28 cellular contexts compared by ENCODE assay signal in the genomic region with DNA sequence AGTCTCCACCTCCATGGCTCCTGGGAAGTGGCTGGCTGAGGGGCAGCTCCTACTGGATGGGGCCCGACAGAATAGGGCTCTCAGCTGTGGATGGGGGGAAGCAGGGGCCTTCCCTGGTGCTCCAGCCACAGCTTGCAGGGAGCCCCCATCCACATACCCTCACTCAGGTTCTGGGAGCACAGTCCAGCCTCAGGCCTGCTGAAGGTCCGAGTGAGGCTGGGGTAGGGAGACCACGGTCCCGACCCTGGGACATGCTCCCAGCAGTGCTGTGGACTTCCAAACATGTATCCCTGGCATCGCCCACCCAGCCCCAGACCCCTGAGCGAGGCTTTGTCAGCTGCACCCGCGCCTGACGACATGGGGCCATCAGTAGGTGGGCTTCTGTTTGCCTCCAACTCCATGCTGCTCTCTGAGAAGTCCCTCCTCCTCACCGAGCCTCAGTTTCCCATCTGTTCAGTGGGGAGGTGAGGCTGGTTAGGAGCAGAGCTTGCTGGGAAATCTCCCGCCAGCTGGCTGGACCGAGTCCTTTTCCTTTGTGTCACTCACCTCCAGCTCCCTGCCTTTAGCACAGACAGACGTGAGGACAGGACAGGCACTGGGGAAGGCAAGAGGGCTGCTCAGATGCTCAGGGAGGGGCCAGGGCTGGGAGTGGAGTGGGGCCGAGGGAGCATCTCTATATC. TPM values are rescaled to one million over a fixed set of nuclear protein-coding genes. Genes with fewer than 3 reads are reported as not detected.
DNase-seq lines count a peak whose midpoint lies in the region; ATAC-seq and TF ChIP-seq lines count a peak whose summit lies in the region.
"Had no signal": no experiment of that assay in that cellular context is flagged by ENCODE, and none has a peak within 500 bp of the region (broad histone marks: within the 10 kb centered on the region; RNA-seq: fewer than 3 reads in every experiment).

No MANE protein-coding gene starts in this region.

- H3K9me3 ChIP-seq in left ventricle myocardium inferior (replicated peaks) (no peaks in the 10 kb centered on the region), tibial nerve (no peaks in the 10 kb centered on the region)
- no peaks in the 10 kb centered on the region for H3K9me3 ChIP-seq in naive thymus-derived CD4-positive, alpha-beta T cell (ENCODE audit: control insufficient read depth in 2 of 3, low read length in 3 of 3)
- H3K9me3 ChIP-seq: pancreas had no signal

- TF ChIP-seq CTCF in left ventricle myocardium inferior (IDR thresholded peaks at IDR 0.05; ENCODE audit: borderline replicate concordance) (no peak), brain (conservative IDR thresholded peaks at IDR 0.05) (no peak), tibial nerve (IDR thresholded peaks at IDR 0.05) (no peak), mesothelial cell of epicardium (IDR thresholded peaks at IDR 0.05; ENCODE audit: unreplicated experiment) (no peak)

- POLR2A ChIA-PET in naive thymus-derived CD4-positive, alpha-beta T cell (lab: Charles Lee) = interaction anchor here (1.1 kb wide), 1 partner anchor 31 kb away, joined by 3 read pairs; no protein-coding TSS in a partner anchor

- intact Hi-C loops in left ventricle myocardium inferior (cut with micrococcal nuclease) = no loop called here
- intact Hi-C loops in left ventricle myocardium superior (cut with micrococcal nuclease) = no loop called here
- intact Hi-C loops in naive thymus-derived CD4-positive, alpha-beta T cell (cut with micrococcal nuclease) = no loop called here

- CTCF ChIA-PET in naive thymus-derived CD4-positive, alpha-beta T cell (lab: Charles Lee) = interaction anchor here (1.3 to 2.6 kb wide), 2 partner anchors 9 to 34 kb away, joined by 3 to 19 read pairs; a partner anchor contains a TSS

- no peak for ATAC-seq in left ventricle myocardium superior
- peak; percentile 13 for ATAC-seq in naive thymus-derived CD4-positive, alpha-beta T cell
- ATAC-seq: foreskin keratinocyte; stimulated activated naive CD8-positive, alpha-beta T cell treated with anti-CD3 and anti-CD28 coated beads, Interleukin-15, amount 100 ng/mL, for 72 hours; T-cell had no signal

- H3K4me3 ChIP-seq in left ventricle myocardium inferior (no peak overlapping the region), tibial nerve (no peak overlapping the region)
- H3K4me3 ChIP-seq in naive thymus-derived CD4-positive, alpha-beta T cell (ENCODE audit: low read length) = no peak overlapping the region
- H3K4me3 ChIP-seq: pancreas, skin epidermis had no signal

- no peak for TF ChIP-seq POLR2A in tibial nerve (IDR thresholded peaks at IDR 0.05)

- H3K36me3 ChIP-seq in left ventricle myocardium inferior (peaks cover 41% of the 10 kb centered on the region), tibial nerve (peaks cover 0 to 44% (median 4%) of the 10 kb centered on the region in 3 donors)
- H3K36me3 ChIP-seq in naive thymus-derived CD4-positive, alpha-beta T cell (ENCODE audit: control insufficient read depth in 2 of 3, insufficient read depth in 3 of 3, low read length in 3 of 3) = peaks cover 0 to 23% (median 0%) of the 10 kb centered on the region in 3 experiments
- H3K36me3 ChIP-seq: brain microvascular endothelial cell had no signal

- peaks cover 8% of the 10 kb centered on the region for H3K27me3 Mint-ChIP-seq in brain
- peaks cover 0 to 5% (median 0%) of the 10 kb centered on the region in 5 donors for H3K27me3 Mint-ChIP-seq in naive thymus-derived CD4-positive, alpha-beta T cell
- H3K27me3 Mint-ChIP-seq in mesothelial cell of epicardium (ENCODE audit: low read depth) = peaks cover 17% of the 10 kb centered on the region
- H3K27me3 Mint-ChIP-seq: activated CD4-positive, alpha-beta memory T cell treated with anti-CD3 and anti-CD28 coated beads for 36 hours; activated naive CD4-positive, alpha-beta T cell treated with anti-CD3 and anti-CD28 coated beads, Interleukin-2, amount 50 U/mL, for 24 hours; naive thymus-derived CD8-positive, alpha-beta T cell; stimulated activated naive CD8-positive, alpha-beta T cell treated with anti-CD3 and anti-CD28 coated beads, Interleukin-15, amount 100 ng/mL, for 72 hours had no signal

- H3K9me3 Mint-ChIP-seq in brain = no peaks in the 10 kb centered on the region
- no peaks in the 10 kb centered on the region for H3K9me3 Mint-ChIP-seq in naive thymus-derived CD4-positive, alpha-beta T cell
- H3K9me3 Mint-ChIP-seq in mesothelial cell of epicardium = no peaks in the 10 kb centered on the region
- H3K9me3 Mint-ChIP-seq: activated CD4-positive, alpha-beta memory T cell treated with anti-CD3 and anti-CD28 coated beads for 36 hours; activated naive CD4-positive, alpha-beta T cell treated with anti-CD3 and anti-CD28 coated beads, Interleukin-2, amount 50 U/mL, for 24 hours; activated T-helper 1 cell treated with anti-CD3 and anti-CD28 coated beads, Interleukin-12 subunit alpha, Interleukin-12 subunit beta, Interleukin-2, Interleukin-4 antibody, amounts not matched to agents 30 ng/mL and 10 ng/mL and 1 ng/mL, durations not matched to agents 14 hours and 24 hours and 36 hours; naive thymus-derived CD8-positive, alpha-beta T cell; stimulated activated naive CD8-positive, alpha-beta T cell treated with anti-CD3 and anti-CD28 coated beads, Interleukin-15, amount 100 ng/mL, for 72 hours; T-cell had no signal

- H3K36me3 Mint-ChIP-seq in brain = peaks cover 21% of the 10 kb centered on the region
- no peaks in the 10 kb centered on the region for H3K36me3 Mint-ChIP-seq in naive thymus-derived CD4-positive, alpha-beta T cell
- H3K36me3 Mint-ChIP-seq in mesothelial cell of epicardium = peaks cover 2% of the 10 kb centered on the region
- H3K36me3 Mint-ChIP-seq: activated naive CD4-positive, alpha-beta T cell treated with anti-CD3 and anti-CD28 coated beads, Interleukin-2, amount 50 U/mL, for 24 hours; naive thymus-derived CD8-positive, alpha-beta T cell had no signal

- H3K27ac Mint-ChIP-seq in brain (peak overlapping the region in 3 of 5 experiments; percentile 8 to 99 (median 41)), mesothelial cell of epicardium (no peak overlapping the region)
- peak overlapping the region in 1 of 9 donors; percentile 59 for H3K27ac Mint-ChIP-seq in naive thymus-derived CD4-positive, alpha-beta T cell
- H3K27ac Mint-ChIP-seq: activated CD4-positive, alpha-beta memory T cell treated with anti-CD3 and anti-CD28 coated beads for 36 hours; activated naive CD4-positive, alpha-beta T cell treated with anti-CD3 and anti-CD28 coated beads, Interleukin-2, amount 50 U/mL, for 24 hours; activated T-helper 1 cell treated with anti-CD3 and anti-CD28 coated beads, Interleukin-12 subunit alpha, Interleukin-12 subunit beta, Interleukin-2, Interleukin-4 antibody, amounts not matched to agents 30 ng/mL and 10 ng/mL and 1 ng/mL, durations not matched to agents 14 hours and 24 hours and 36 hours; stimulated activated naive CD8-positive, alpha-beta T cell treated with anti-CD3 and anti-CD28 coated beads, Interleukin-15, amount 100 ng/mL, for 72 hours; T-cell had no signal

- DNase-seq in left ventricle myocardium inferior = no peak
- DNase-seq in left ventricle myocardium superior = no peak
- DNase-seq in naive thymus-derived CD4-positive, alpha-beta T cell = no peak
- no peak for DNase-seq in tibial nerve (ENCODE audit: low spot score in 2 of 2)
- DNase-seq in NCI-H1092 (lab: John Stamatoyannopoulos, UW) = no peak
- no peak for DNase-seq in HUDEP-2 (lab: John Stamatoyannopoulos, UW; ENCODE audit: unreplicated experiment in 76 of 76)
- DNase-seq in mesothelial cell of epicardium (ENCODE audit: low spot score in 2 of 2, unreplicated experiment in 2 of 2) = no peak
- DNase-seq: activated CD4-positive, alpha-beta memory T cell treated with anti-CD3 and anti-CD28 coated beads for 36 hours; AML-193; brain microvascular endothelial cell; DMS79; foreskin keratinocyte; GOT3; KBM-7; kidney; mesendoderm; NCI-H1694; NCI-H774; OCI-M1; SHP77 treated with DMSO at 0.1 percent for 48 hours; stimulated activated naive CD8-positive, alpha-beta T cell treated with anti-CD3 and anti-CD28 coated beads, Interleukin-15, amount 100 ng/mL, for 72 hours; T-cell had no signal

- no peaks in the 10 kb centered on the region for H3K27me3 ChIP-seq in left ventricle myocardium inferior (ENCODE audit: low read depth)
- no peaks in the 10 kb centered on the region for H3K27me3 ChIP-seq in naive thymus-derived CD4-positive, alpha-beta T cell (ENCODE audit: control insufficient read depth in 2 of 2, insufficient read depth in 2 of 2, low read length in 2 of 2)
- no peaks in the 10 kb centered on the region for H3K27me3 ChIP-seq in tibial nerve
- H3K27me3 ChIP-seq: brain microvascular endothelial cell, foreskin keratinocyte, pancreas had no signal

- no peak overlapping the region for H3K4me3 Mint-ChIP-seq in brain
- no peak overlapping the region for H3K4me3 Mint-ChIP-seq in naive thymus-derived CD4-positive, alpha-beta T cell
- no peak overlapping the region for H3K4me3 Mint-ChIP-seq in mesothelial cell of epicardium
- H3K4me3 Mint-ChIP-seq: activated CD4-positive, alpha-beta memory T cell treated with anti-CD3 and anti-CD28 coated beads for 36 hours; activated naive CD4-positive, alpha-beta T cell treated with anti-CD3 and anti-CD28 coated beads, Interleukin-2, amount 50 U/mL, for 24 hours; activated T-helper 1 cell treated with anti-CD3 and anti-CD28 coated beads, Interleukin-12 subunit alpha, Interleukin-12 subunit beta, Interleukin-2, Interleukin-4 antibody, amounts not matched to agents 30 ng/mL and 10 ng/mL and 1 ng/mL, durations not matched to agents 14 hours and 24 hours and 36 hours; naive thymus-derived CD8-positive, alpha-beta T cell; stimulated activated naive CD8-positive, alpha-beta T cell treated with anti-CD3 and anti-CD28 coated beads, Interleukin-15, amount 100 ng/mL, for 72 hours; T-cell had no signal

- no peak for TF ChIP-seq EP300 in tibial nerve (IDR thresholded peaks at IDR 0.05)

- 55 to 76% methylated on average over 14 of the region's 14 CpGs for WGBS in tibial nerve, 2 donors

- H3K4me1 ChIP-seq in left ventricle myocardium inferior (peaks cover 55% of the 10 kb centered on the region), tibial nerve (peaks cover 0 to 89% (median 38%) of the 10 kb centered on the region in 4 donors)
- no peaks in the 10 kb centered on the region for H3K4me1 ChIP-seq in naive thymus-derived CD4-positive, alpha-beta T cell (ENCODE audit: control insufficient read depth in 2 of 2, insufficient read depth in 2 of 2, low read length in 2 of 2)
- H3K4me1 ChIP-seq: foreskin keratinocyte had no signal

- H3K4me1 Mint-ChIP-seq in brain = peaks cover 42% of the 10 kb centered on the region
- no peaks in the 10 kb centered on the region for H3K4me1 Mint-ChIP-seq in naive thymus-derived CD4-positive, alpha-beta T cell
- H3K4me1 Mint-ChIP-seq in mesothelial cell of epicardium = no peaks in the 10 kb centered on the region
- H3K4me1 Mint-ChIP-seq: T-cell had no signal

- peak overlapping the region; percentile 81 for H3K27ac ChIP-seq in left ventricle myocardium inferior (replicated peaks)
- H3K27ac ChIP-seq in naive thymus-derived CD4-positive, alpha-beta T cell (ENCODE audit: low read depth, low read length) = no peak overlapping the region
- peak overlapping the region; percentile 82 to 99 (median 95) for H3K27ac ChIP-seq in tibial nerve
- H3K27ac ChIP-seq: brain microvascular endothelial cell, foreskin keratinocyte, pancreas had no signal

RNA-seq across cellular contexts. Expression of a gene that starts 9.1 kb away (rescaled TPM):
- total RNA-seq in left ventricle myocardium inferior (23.8 TPM), left ventricle myocardium superior (26.5 TPM), tibial nerve (10 to 100 TPM; 32.6 to 49.6 (median 37.5) TPM), mesothelial cell of epicardium (29.4 to 32.8 TPM (median 32.6 TPM) in 3 replicates)
- polyA plus RNA-seq in brain (ENCODE audit: insufficient read depth, low read depth, low replicate concordance) = 52.5 TPM
- total RNA-seq in naive thymus-derived CD4-positive, alpha-beta T cell = 10 to 100 TPM; 20.7 to 39.7 (median 34.3) TPM
- 10 to 100 TPM; 20.9 to 30.9 TPM for polyA plus RNA-seq in naive thymus-derived CD4-positive, alpha-beta T cell

RNA-seq across cellular contexts. Expression of a gene that starts 9.4 kb away (rescaled TPM):
- total RNA-seq in left ventricle myocardium inferior (55.5 TPM), left ventricle myocardium superior (58.9 TPM), tibial nerve (1,000 to 10,000 TPM in 1 of 4 donors, 100 to 1,000 TPM in 3; 390 to 1,252 (median 718) TPM), mesothelial cell of epicardium (138 to 141 TPM (median 141 TPM) in 3 replicates)
- 26.2 TPM for polyA plus RNA-seq in brain (ENCODE audit: insufficient read depth, low read depth, low replicate concordance)
- total RNA-seq in naive thymus-derived CD4-positive, alpha-beta T cell = 100 to 1,000 TPM in 2 of 5 experiments, 1 to 10 TPM in 1, under 1 TPM in 2; 0.89 to 279 (median 7.1) TPM
- polyA plus RNA-seq in naive thymus-derived CD4-positive, alpha-beta T cell = 1 to 10 TPM in 1 of 2 donors, under 1 TPM in 1; 0.28 to 1.1 TPM

RNA-seq across cellular contexts. Expression of a gene that starts 18.9 kb away (rescaled TPM):
- 0.30 TPM for total RNA-seq in left ventricle myocardium inferior
- total RNA-seq in left ventricle myocardium superior = not detected
- polyA plus RNA-seq in brain (ENCODE audit: insufficient read depth, low read depth, low replicate concordance) = not detected
- total RNA-seq in naive thymus-derived CD4-positive, alpha-beta T cell = under 1 TPM in 2 of 5 experiments, not detected in 3; 0.24 to 0.27 TPM
- not detected for polyA plus RNA-seq in naive thymus-derived CD4-positive, alpha-beta T cell
- 10 to 100 TPM; 16.5 to 78.7 (median 39.3) TPM for total RNA-seq in tibial nerve
- total RNA-seq in mesothelial cell of epicardium = 0.16 TPM in 1 of 3 replicates, not detected in the others
- total RNA-seq: activated CD4-positive, alpha-beta memory T cell treated with anti-CD3 and anti-CD28 coated beads for 36 hours; activated T-helper 1 cell treated with anti-CD3 and anti-CD28 coated beads, Interleukin-12 subunit alpha, Interleukin-12 subunit beta, Interleukin-2, Interleukin-4 antibody, amounts not matched to agents 30 ng/mL and 10 ng/mL and 1 ng/mL, durations not matched to agents 14 hours and 24 hours and 36 hours; foreskin keratinocyte; naive thymus-derived CD8-positive, alpha-beta T cell had no signal
- polyA plus RNA-seq: foreskin keratinocyte; naive thymus-derived CD8-positive, alpha-beta T cell had no signal

RNA-seq across cellular contexts. Expression of a gene that starts 53.9 kb away (rescaled TPM):
- total RNA-seq in left ventricle myocardium inferior (20.0 TPM), left ventricle myocardium superior (22.2 TPM), tibial nerve (10 to 100 TPM; 30.6 to 54.0 (median 37.8) TPM), mesothelial cell of epicardium (20.3 to 24.3 TPM (median 22.0 TPM) in 3 replicates)
- 41.5 TPM for polyA plus RNA-seq in brain (ENCODE audit: insufficient read depth, low read depth, low replicate concordance)
- 100 to 1,000 TPM in 2 of 5 experiments, 10 to 100 TPM in 2, 1 to 10 TPM in 1; 5.6 to 501 (median 33.7) TPM for total RNA-seq in naive thymus-derived CD4-positive, alpha-beta T cell
- polyA plus RNA-seq in naive thymus-derived CD4-positive, alpha-beta T cell = 1 to 10 TPM; 1.1 to 1.3 TPM

Comparison
In these comparisons a context has a peak if more than half of its experiments do, and no peak if none do; other contexts are left out.
1. RNA of a gene that starts 18.9 kb away (total RNA-seq): 16.5 to 78.7 TPM in tibial nerve; 0.30 TPM in left ventricle myocardium inferior (single experiment), 0.16 TPM in mesothelial cell of epicardium, 0.24 to 0.27 TPM in naive thymus-derived CD4-positive, alpha-beta T cell and not detected in left ventricle myocardium superior (single experiment); every median in the first group is over 10 times any median in the second.